Comparison of ENCODE assay signal across 13 cellular contexts in the genomic region with DNA sequence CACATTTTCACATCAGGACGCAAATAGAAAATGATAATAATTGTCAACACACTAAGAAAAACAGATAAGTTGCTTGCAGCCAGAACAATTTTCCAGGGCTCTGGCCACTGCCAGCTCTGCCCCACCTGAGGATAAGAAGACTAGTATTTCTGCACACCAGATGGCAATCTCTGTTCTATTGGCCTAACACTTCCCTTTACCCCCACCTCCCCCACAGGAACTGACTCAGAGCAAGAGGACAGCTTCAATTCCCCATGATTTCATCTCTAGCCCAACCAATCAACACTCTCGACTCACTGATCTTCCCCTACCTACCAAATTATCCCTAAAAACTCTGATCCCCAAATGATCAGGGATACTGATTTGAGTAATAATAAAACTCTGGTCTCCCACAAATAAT.
DNase-seq lines count a peak whose midpoint lies in the region; ATAC-seq lines count a peak whose summit lies in the region.
"Had no signal": no experiment of that assay in that cellular context is flagged by ENCODE, and none has a peak within 500 bp of the region (broad histone marks: within the 10 kb centered on the region; RNA-seq: fewer than 3 reads in every experiment).

No MANE protein-coding gene starts in this region.

- DNase-seq in NCI-H82 (lab: John Stamatoyannopoulos, UW) (peak; percentile 60), NCI-H82 treated with DMSO at 0.1 percent for 48 hours (lab: John Stamatoyannopoulos, UW; ENCODE audit: unreplicated experiment) (no peak), SKM-1 treated with dmso at 0.1 percent for 144 hours (lab: John Stamatoyannopoulos, UW; ENCODE audit: unreplicated experiment) (peak; percentile 20), glomerular visceral epithelial cell (ENCODE audit: extremely low spot score) (peak; percentile 1), hippocampal formation (lab: John Stamatoyannopoulos, UW) (no peak), cerebellar cortex (ENCODE audit: low spot score) (no peak), NCI-H1694 (lab: John Stamatoyannopoulos, UW) (no peak)
- DNase-seq: activated effector memory CD4-positive, alpha-beta T cell treated with Interleukin-2 at 50 U/mL for 16 hours; GF-D8; lower lobe of right lung; naive thymus-derived CD4-positive, alpha-beta T cell; substantia nigra had no signal

- ATAC-seq in HG03432 (IDR thresholded peaks at IDR 0.05; ENCODE audit: unreplicated experiment): peak; percentile 71
- ATAC-seq: lower lobe of right lung; naive thymus-derived CD4-positive, alpha-beta T cell had no signal

Comparison
In these comparisons a context has a peak if more than half of its experiments do, and no peak if none do; other contexts are left out.
1. DNase-seq: peak in NCI-H82 (single experiment), SKM-1 treated with dmso at 0.1 percent for 144 hours (single experiment) and glomerular visceral epithelial cell (single experiment); none in NCI-H82 treated with DMSO at 0.1 percent for 48 hours (single experiment), hippocampal formation (0 of 2), cerebellar cortex (single experiment) and NCI-H1694 (single experiment).